Comparison of ENCODE assay signal across 20 cellular contexts in the genomic region with DNA sequence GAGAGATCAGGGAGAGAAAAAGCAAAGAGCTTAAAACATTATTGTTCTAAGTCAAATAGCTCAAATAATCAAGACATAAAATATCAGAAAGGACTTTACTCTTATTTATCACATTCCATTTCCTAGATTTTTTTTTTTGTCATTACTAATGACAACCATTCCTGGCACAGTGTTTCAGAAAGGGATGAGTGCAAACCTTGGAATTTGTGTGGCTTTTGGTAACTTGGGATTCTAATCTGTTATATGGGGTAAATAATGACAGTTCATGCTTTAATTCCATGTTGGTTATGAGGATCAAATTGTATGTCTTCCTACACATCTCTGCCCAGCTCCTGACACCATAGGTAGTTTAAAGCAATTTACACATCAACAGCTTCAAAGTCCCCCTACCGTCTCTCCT.
DNase-seq lines count a peak whose midpoint lies in the region; ATAC-seq, FAIRE-seq and TF ChIP-seq lines count a peak whose summit lies in the region.
"Had no signal": no experiment of that assay in that cellular context is flagged by ENCODE, and none has a peak within 500 bp of the region (broad histone marks: within the 10 kb centered on the region; RNA-seq: fewer than 3 reads in every experiment).

No MANE protein-coding gene starts in this region.

- no peak overlapping the region for H3K4me2 ChIP-seq in astrocyte (ENCODE audit: low read length)
- H3K4me2 ChIP-seq: BLaER1 treated with 17β-estradiol and CSF1 and Interleukin-3, amounts not matched to agents 10 nM and 100 nM; SK-N-SH had no signal

- intact Hi-C loops in left ventricle myocardium superior (cut with micrococcal nuclease), result no loop called here

- no peak overlapping the region for H2AFZ ChIP-seq in astrocyte (ENCODE audit: low read depth, low read length)

- H3K36me3 ChIP-seq in H7 (replicated peaks; ENCODE audit: control insufficient read depth, insufficient read depth, low read length), result no peaks in the 10 kb centered on the region
- no peaks in the 10 kb centered on the region for H3K36me3 ChIP-seq in astrocyte (ENCODE audit: insufficient read depth, low read length)
- H3K36me3 ChIP-seq: BLaER1 treated with 17β-estradiol and CSF1 and Interleukin-3, amounts not matched to agents 10 nM and 100 nM had no signal

- H3K4me3 ChIP-seq in AG10803 (ENCODE audit: low read length), result no peak overlapping the region
- no peak overlapping the region for H3K4me3 ChIP-seq in H7 (ENCODE audit: insufficient read depth, low read depth, low read length)
- H3K4me3 ChIP-seq in astrocyte (ENCODE audit: insufficient read depth, low read depth, low read length), result no peak overlapping the region
- no peak overlapping the region for H3K4me3 ChIP-seq in foreskin fibroblast (ENCODE audit: low read depth in 1 of 2, low read length in 2 of 2)
- H3K4me3 ChIP-seq: BLaER1 treated with 17β-estradiol and CSF1 and Interleukin-3, amounts not matched to agents 10 nM and 100 nM had no signal

- peak; percentile 65 for DNase-seq in AG10803 (ENCODE audit: low read depth)
- peak; percentile 7 for DNase-seq in H7
- DNase-seq in astrocyte (ENCODE audit: low read depth), result peak; percentile 33
- peak; percentile 20 to 53 for DNase-seq in foreskin fibroblast
- DNase-seq in cortex of kidney (lab: John Stamatoyannopoulos, UW), result no peak
- no peak for DNase-seq in stimulated activated naive CD8-positive, alpha-beta T cell treated with anti-CD3 and anti-CD28 coated beads, Interleukin-15, Interleukin-2, amounts not matched to agents 100 U/mL and 50 U/mL, for 24 hours
- DNase-seq in left ventricle myocardium superior, result no peak
- DNase-seq: Calu3; CD8-positive, alpha-beta T cell; H9; NCI-H187; NCI-H2107; NCI-H226; NCI-H524; NCI-H82; RPMI8226; SHP77 treated with DMSO at 0.1 percent for 48 hours; SK-N-SH had no signal

- no peak overlapping the region for H3K4me3 Mint-ChIP-seq in astrocyte (ENCODE audit: unreplicated experiment)
- H3K4me3 Mint-ChIP-seq: CD8-positive, alpha-beta T cell; H9 had no signal

- no peak overlapping the region for H3K9ac ChIP-seq in astrocyte (ENCODE audit: low read length)
- H3K9ac ChIP-seq: BLaER1 treated with 17β-estradiol and CSF1 and Interleukin-3, amounts not matched to agents 10 nM and 100 nM; SK-N-SH had no signal

- H3K36me3 Mint-ChIP-seq in astrocyte (ENCODE audit: low read depth, unreplicated experiment), result no peaks in the 10 kb centered on the region
- H3K36me3 Mint-ChIP-seq: CD8-positive, alpha-beta T cell had no signal

- H3K9me3 ChIP-seq in astrocyte (ENCODE audit: insufficient read depth, low read depth, low read length), result no peaks in the 10 kb centered on the region
- H3K9me3 ChIP-seq: BLaER1 treated with 17β-estradiol and CSF1 and Interleukin-3, amounts not matched to agents 10 nM and 100 nM; SK-N-SH had no signal

- H3K27ac Mint-ChIP-seq in astrocyte (ENCODE audit: unreplicated experiment), result no peak overlapping the region
- H3K27ac Mint-ChIP-seq: CD8-positive, alpha-beta T cell had no signal

- no peaks in the 10 kb centered on the region for H3K79me2 ChIP-seq in astrocyte (ENCODE audit: insufficient read depth, low read length)

- no peaks in the 10 kb centered on the region for H3K4me1 ChIP-seq in astrocyte (ENCODE audit: insufficient read depth, low read length)
- H3K4me1 ChIP-seq: BLaER1 treated with 17β-estradiol and CSF1 and Interleukin-3, amounts not matched to agents 10 nM and 100 nM had no signal

- TF ChIP-seq CTCF in AG10803 (conservative IDR thresholded peaks at IDR 0.05; ENCODE audit: low read length) (no peak), astrocyte (IDR thresholded peaks at IDR 0.05; ENCODE audit: insufficient read depth, low read depth, low read length) (no peak), foreskin fibroblast (IDR thresholded peaks at IDR 0.05; ENCODE audit: low read depth, low read length) (no peak)

- ATAC-seq in stimulated activated naive CD8-positive, alpha-beta T cell treated with anti-CD3 and anti-CD28 coated beads, Interleukin-15, Interleukin-2, amounts not matched to agents 100 U/mL and 50 U/mL, for 24 hours, result no peak
- no peak for ATAC-seq in left ventricle myocardium superior
- ATAC-seq in GM19023 (IDR thresholded peaks at IDR 0.05; ENCODE audit: unreplicated experiment), result no peak
- ATAC-seq: CD8-positive, alpha-beta T cell had no signal

- no peaks in the 10 kb centered on the region for H3K27me3 ChIP-seq in H7 (ENCODE audit: control insufficient read depth, insufficient read depth, low read length)
- no peaks in the 10 kb centered on the region for H3K27me3 ChIP-seq in astrocyte (ENCODE audit: insufficient read depth, low read length)
- H3K27me3 ChIP-seq: BLaER1 treated with 17β-estradiol and CSF1 and Interleukin-3, amounts not matched to agents 10 nM and 100 nM had no signal

- H3K9me3 Mint-ChIP-seq in astrocyte (ENCODE audit: unreplicated experiment), result no peaks in the 10 kb centered on the region
- H3K9me3 Mint-ChIP-seq: H9 had no signal

- no peaks in the 10 kb centered on the region for H3K27me3 Mint-ChIP-seq in astrocyte (ENCODE audit: low read depth, unreplicated experiment)

- H4K20me1 ChIP-seq in astrocyte (ENCODE audit: insufficient read depth, low read length), result no peaks in the 10 kb centered on the region
- H4K20me1 ChIP-seq: BLaER1 treated with 17β-estradiol and CSF1 and Interleukin-3, amounts not matched to agents 10 nM and 100 nM had no signal

- H3K27ac ChIP-seq in astrocyte (ENCODE audit: low read depth, low read length), result no peak overlapping the region
- H3K27ac ChIP-seq: BLaER1 treated with 17β-estradiol and CSF1 and Interleukin-3, amounts not matched to agents 10 nM and 100 nM had no signal

- peaks cover 2% of the 10 kb centered on the region for H3K4me1 Mint-ChIP-seq in astrocyte (ENCODE audit: low read depth, unreplicated experiment)

- FAIRE-seq in astrocyte (lab: Jason Lieb, UNC), result no peak

Comparison
In these comparisons a context has a peak if more than half of its experiments do, and no peak if none do; other contexts are left out.
1. DNase-seq: peak in AG10803 (single experiment), H7 (single experiment), astrocyte (single experiment) and foreskin fibroblast (2 of 2); none in cortex of kidney (single experiment), stimulated activated naive CD8-positive, alpha-beta T cell treated with anti-CD3 and anti-CD28 coated beads, Interleukin-15, Interleukin-2, amounts not matched to agents 100 U/mL and 50 U/mL, for 24 hours (single experiment) and left ventricle myocardium superior (single experiment).